Comparison of ENCODE assay signal across 8 cellular contexts in the genomic region with DNA sequence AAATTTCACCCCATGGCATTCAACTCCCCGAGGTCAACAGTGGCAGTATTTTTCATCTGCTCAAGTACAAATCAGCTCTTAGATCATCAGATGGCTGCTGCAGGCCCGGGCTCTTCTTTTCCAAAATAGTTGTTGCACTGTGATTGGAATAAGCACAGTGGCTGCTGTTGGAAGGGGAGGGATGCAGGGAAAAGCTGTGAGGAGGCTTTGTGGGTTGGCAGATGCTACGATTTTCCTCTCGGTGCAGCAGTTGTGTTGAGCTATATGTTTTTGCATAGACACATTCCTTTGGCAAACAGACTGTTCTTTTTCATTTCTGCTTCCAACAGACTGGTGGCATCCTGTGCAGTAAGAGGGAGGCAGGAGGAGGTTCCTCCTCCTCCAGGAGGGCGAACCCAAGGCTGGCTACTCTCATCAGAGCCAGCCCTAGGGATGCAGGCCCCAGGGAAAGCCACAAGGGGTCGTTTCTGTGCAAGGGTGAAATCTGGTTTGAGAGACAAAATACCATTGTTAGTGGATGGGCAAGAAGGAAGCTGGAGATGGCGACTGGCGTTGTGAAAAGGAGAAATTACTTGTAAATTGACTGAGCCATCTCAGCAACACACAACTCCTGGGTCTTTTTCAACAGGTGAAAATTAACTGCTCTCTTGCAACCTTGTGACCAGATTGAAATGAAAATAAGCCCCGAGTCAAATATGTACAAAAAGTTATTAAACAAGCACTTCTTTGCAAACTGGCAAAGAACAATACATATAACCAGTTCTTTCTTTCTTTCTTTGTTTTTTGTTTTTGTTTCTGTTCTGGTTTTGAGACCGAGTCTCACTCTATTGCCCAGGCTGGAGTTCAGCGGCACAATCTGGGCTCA. TPM values are rescaled to one million over a fixed set of nuclear protein-coding genes. Genes with fewer than 3 reads are reported as not detected.
DNase-seq lines count a peak whose midpoint lies in the region; ATAC-seq and TF ChIP-seq lines count a peak whose summit lies in the region.

No MANE protein-coding gene starts in this region.

- H3K27me3 Mint-ChIP-seq in nephron progenitor cell (ENCODE audit: low read depth, poor library complexity) = peaks cover 7% of the 10 kb centered on the region

- WGBS in esophagus squamous epithelium, 2 donors = 32 to 41% methylated on average over 10 to 11 of the region's 11 CpGs

- H3K4me1 Mint-ChIP-seq in nephron progenitor cell = peaks cover 26% of the 10 kb centered on the region

- peak; percentile 80 for TF ChIP-seq CTCF in GM10248 (IDR thresholded peaks at IDR 0.05; ENCODE audit: control extremely low read depth, extremely low read depth, low read depth, missing control alignments)
- peak in 5 of 6 experiments; percentile 64 to 81 (median 77) for TF ChIP-seq CTCF in esophagus squamous epithelium (IDR thresholded peaks at IDR 0.05)
- peak; percentile 82 for TF ChIP-seq CTCF in nephron progenitor cell (IDR thresholded peaks at IDR 0.05)

- no peaks in the 10 kb centered on the region for H3K9me3 ChIP-seq in esophagus squamous epithelium

- H3K4me3 ChIP-seq in esophagus squamous epithelium = no peak overlapping the region

- no peak for TF ChIP-seq POLR2A in esophagus squamous epithelium (IDR thresholded peaks at IDR 0.05)

- intact Hi-C loops in esophagus squamous epithelium (cut with DNase I) = no loop called here

- DNase-seq in GM10248 (ENCODE audit: extremely low spot score) (peak; percentile 65), OCI-M1 (lab: John Stamatoyannopoulos, UW) (peak; percentile 78), esophagus squamous epithelium (lab: John Stamatoyannopoulos, UW) (no peak), nephron progenitor cell (peak; percentile 75)
- peak; percentile 74 for DNase-seq in activated T-cell treated with anti-CD3 and anti-CD28 coated beads, Interleukin-2, amount 50 U/mL, for 1 hour
- DNase-seq in stimulated activated naive CD8-positive, alpha-beta T cell treated with anti-CD3 and anti-CD28 coated beads, Interleukin-15, Interleukin-2, amounts not matched to agents 100 U/mL and 50 U/mL, for 24 hours = peak; percentile 75

- H3K27ac ChIP-seq in esophagus squamous epithelium = no peak overlapping the region

- no peak overlapping the region for H3K4me3 Mint-ChIP-seq in nephron progenitor cell

- no peaks in the 10 kb centered on the region for H3K9me3 Mint-ChIP-seq in nephron progenitor cell

- no peak overlapping the region for H3K27ac Mint-ChIP-seq in nephron progenitor cell

- ATAC-seq in HG03520 (IDR thresholded peaks at IDR 0.05; ENCODE audit: unreplicated experiment) (peak; percentile 61), HG03045 (IDR thresholded peaks at IDR 0.05; ENCODE audit: unreplicated experiment) (no peak)
- ATAC-seq in stimulated activated naive CD8-positive, alpha-beta T cell treated with anti-CD3 and anti-CD28 coated beads, Interleukin-15, Interleukin-2, amounts not matched to agents 100 U/mL and 50 U/mL, for 24 hours = peak; percentile 84

- H3K27me3 ChIP-seq in esophagus squamous epithelium = peaks cover 0 to 7% (median 0%) of the 10 kb centered on the region in 4 donors

- H3K4me1 ChIP-seq in esophagus squamous epithelium = peaks cover 0 to 7% (median 0%) of the 10 kb centered on the region in 3 donors

- no peaks in the 10 kb centered on the region for H3K36me3 ChIP-seq in esophagus squamous epithelium

- CTCF ChIA-PET in GM10248 (lab: Yijun Ruan, JAX) = interaction anchor here (0.6 to 12.1 kb wide), 41 partner anchors 8 to 394 kb away, joined by 3 to 150 read pairs (median 4); partner anchors contain the start of gene UBASH3B

- no peaks in the 10 kb centered on the region for H3K36me3 Mint-ChIP-seq in nephron progenitor cell (ENCODE audit: low read depth)

- POLR2A ChIA-PET in GM10248 (lab: Yijun Ruan, JAX) = no interaction called here

RNA-seq across cellular contexts. Expression of gene UBASH3B, which starts 26.6 kb away (rescaled TPM):
- total RNA-seq in esophagus squamous epithelium = 10 to 100 TPM in 2 of 4 donors, 1 to 10 TPM in 2; 2.7 to 16.4 (median 9.7) TPM
